In the genomic region with DNA sequence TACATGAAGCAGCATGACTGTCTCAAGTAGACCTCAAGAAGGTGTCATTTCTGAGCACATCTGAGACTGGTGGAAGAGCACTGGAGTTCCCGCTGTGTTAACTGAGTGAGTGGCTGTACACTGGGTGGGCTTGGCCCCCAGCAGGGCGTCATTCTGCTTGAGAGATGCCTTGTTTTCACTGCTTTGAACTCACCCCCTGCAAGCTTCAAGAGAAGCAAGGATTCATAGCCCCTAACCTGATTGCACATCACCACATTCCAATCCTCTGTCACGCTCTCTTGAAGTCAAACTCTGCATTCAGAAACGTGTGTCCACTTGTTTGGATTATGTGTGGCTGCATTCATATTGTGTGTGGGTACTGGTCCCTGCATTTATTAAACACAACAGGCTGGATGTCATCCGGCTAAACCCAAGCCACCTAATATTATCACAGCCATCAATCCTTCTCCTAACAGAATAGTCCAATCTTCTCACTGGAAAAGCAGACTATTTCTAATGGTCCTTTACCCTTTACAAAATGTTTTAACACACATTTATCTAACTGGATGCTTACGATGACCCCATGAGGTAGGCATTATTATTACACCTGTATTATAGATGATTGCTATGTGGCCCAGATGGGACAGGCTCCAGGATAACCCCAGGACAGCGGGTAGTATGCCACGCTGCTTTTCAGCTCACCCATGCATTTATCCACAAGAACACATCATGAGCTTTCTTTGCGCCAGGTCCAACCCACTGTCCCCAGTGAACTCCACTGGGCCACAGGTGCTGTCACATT, we compare ENCODE assay signal across 2 cellular contexts.
TF ChIP-seq lines count a peak whose summit lies in the region.

No MANE protein-coding gene starts in this region.

TF ChIP-seq in HepG2, 621 proteins besides CTCF, POLR2A, EP300 and RAD21:
- TF ChIP-seq MXI1 (IDR thresholded peaks at IDR 0.05; ENCODE audit: borderline replicate concordance, low read depth, low read length) (0 out of 3 replicates have a peak, but pooled peaks have one; percentile 7), ZNF354B (CRISPR knock-in tag; IDR thresholded peaks at IDR 0.05) (no peak), ZNF776 (CRISPR knock-in tag; IDR thresholded peaks at IDR 0.05) (no peak), ZNF614 (CRISPR knock-in tag; IDR thresholded peaks at IDR 0.05; ENCODE audit: borderline replicate concordance) (no peak), RELA (CRISPR knock-in tag; IDR thresholded peaks at IDR 0.05) (no peak), ZNF792 (CRISPR knock-in tag; IDR thresholded peaks at IDR 0.05) (no peak)

TF ChIP-seq in SK-N-SH, 30 proteins besides CTCF, POLR2A, EP300 and RAD21:
- TF ChIP-seq REST (IDR thresholded peaks at IDR 0.05; ENCODE audit: low read depth, low read length) (no peak), USF1 (IDR thresholded peaks at IDR 0.05; ENCODE audit: borderline replicate concordance, low read depth) (no peak), MEF2A (IDR thresholded peaks at IDR 0.05; ENCODE audit: borderline replicate concordance, low read depth) (no peak), SMC3 (IDR thresholded peaks at IDR 0.05; ENCODE audit: low read depth, low read length) (no peak), TEAD4 (IDR thresholded peaks at IDR 0.05; ENCODE audit: borderline replicate concordance, insufficient read depth) (no peak), TCF12 (IDR thresholded peaks at IDR 0.05) (no peak), RXRA (IDR thresholded peaks at IDR 0.05; ENCODE audit: borderline replicate concordance, low read depth) (no peak), JUND (IDR thresholded peaks at IDR 0.05) (no peak), ZBTB33 (IDR thresholded peaks at IDR 0.05; ENCODE audit: borderline replicate concordance, low read depth) (no peak), FOXM1 (IDR thresholded peaks at IDR 0.05; ENCODE audit: low read depth) (no peak), GATA2 (CRISPR knock-in tag; IDR thresholded peaks at IDR 0.05) (no peak), USF2 (IDR thresholded peaks at IDR 0.05; ENCODE audit: borderline replicate concordance, low read depth, low read length) (no peak), EZH2phosphoT487 (IDR thresholded peaks at IDR 0.05; ENCODE audit: borderline replicate concordance, low read depth) (no peak), IRF3 (IDR thresholded peaks at IDR 0.05; ENCODE audit: low read depth, low read length) (no peak), RCOR1 (IDR thresholded peaks at IDR 0.05; ENCODE audit: low read length) (no peak), POLR2AphosphoS5 (IDR thresholded peaks at IDR 0.05; ENCODE audit: low read depth, low read length) (no peak), YY1 (IDR thresholded peaks at IDR 0.05; ENCODE audit: low read depth) (no peak), RFX5 (IDR thresholded peaks at IDR 0.05; ENCODE audit: low read length) (no peak)
